1 cellular context compared by ENCODE assay signal in genomic region chr16:2009791-2010510, GRCh38.
A peak's percentile ranks its signal among the peaks of the same experiment; 100 is the strongest.
TF ChIP-seq lines count a peak whose summit lies in the region.

Gene ZNF598 (minus strand): TSS chr16:2009821.

TF ChIP-seq in HEK293, 187 proteins besides CTCF, POLR2A, EP300 and RAD21 (continued from another document):
- TF ChIP-seq ZNF639 (tag by site-specific recombination; IDR thresholded peaks at IDR 0.05) (peak; percentile 65; the same call in 1 of the 2 replicates), ZNF146 (tag by site-specific recombination; IDR thresholded peaks at IDR 0.05) (no peak), ZNF398 (tag by site-specific recombination; IDR thresholded peaks at IDR 0.05) (no peak), ZBTB7A (tag by site-specific recombination; IDR thresholded peaks at IDR 0.05; ENCODE audit: low read depth) (no peak), SP3 (tag by site-specific recombination; IDR thresholded peaks at IDR 0.05) (peak; percentile 62), GLI4 (tag by site-specific recombination; IDR thresholded peaks at IDR 0.05) (no peak), HOXA7 (CRISPR knock-in tag; IDR thresholded peaks at IDR 0.05; ENCODE audit: borderline replicate concordance) (no peak), ZNF433 (tag by site-specific recombination; IDR thresholded peaks at IDR 0.05; ENCODE audit: low read depth) (no peak), REPIN1 (tag by site-specific recombination; IDR thresholded peaks at IDR 0.05; ENCODE audit: low read depth) (no peak), BCL11A (tag by site-specific recombination; IDR thresholded peaks at IDR 0.05; ENCODE audit: low read depth) (no peak), ZSCAN5A (tag by site-specific recombination; IDR thresholded peaks at IDR 0.05) (no peak; the same call in 1 of the 2 replicates), ZNF623 (tag by site-specific recombination; IDR thresholded peaks at IDR 0.05) (no peak), ZNF677 (tag by site-specific recombination; IDR thresholded peaks at IDR 0.05) (no peak), ZNF394 (tag by site-specific recombination; IDR thresholded peaks at IDR 0.05; ENCODE audit: borderline replicate concordance) (peak; percentile 61), ZNF843 (tag by site-specific recombination; IDR thresholded peaks at IDR 0.05) (peak; percentile 77), KLF8 (tag by site-specific recombination; IDR thresholded peaks at IDR 0.05) (peak; percentile 78), ZNF629 (tag by site-specific recombination; IDR thresholded peaks at IDR 0.05) (peak; percentile 84), ZNF792 (tag by site-specific recombination; IDR thresholded peaks at IDR 0.05) (no peak), ZNF175 (tag by site-specific recombination; IDR thresholded peaks at IDR 0.05) (no peak), OSR2 (tag by site-specific recombination; IDR thresholded peaks at IDR 0.05) (no peak), ZNF488 (tag by site-specific recombination; IDR thresholded peaks at IDR 0.05) (no peak), ZNF585B (tag by site-specific recombination; IDR thresholded peaks at IDR 0.05) (no peak), GFI1B (tag by site-specific recombination; IDR thresholded peaks at IDR 0.05) (no peak), ZNF654 (tag by site-specific recombination; IDR thresholded peaks at IDR 0.05; ENCODE audit: low read depth) (no peak), ZNF140 (tag by site-specific recombination; IDR thresholded peaks at IDR 0.05) (no peak), ZNF350 (tag by site-specific recombination; IDR thresholded peaks at IDR 0.05) (no peak), PRDM1 (tag by site-specific recombination; IDR thresholded peaks at IDR 0.05) (no peak), ZNF211 (tag by site-specific recombination; IDR thresholded peaks at IDR 0.05; ENCODE audit: low read depth) (no peak), EGR2 (tag by site-specific recombination; IDR thresholded peaks at IDR 0.05; ENCODE audit: low read depth) (no peak), ZNF701 (tag by site-specific recombination; IDR thresholded peaks at IDR 0.05) (no peak), ZNF426 (tag by site-specific recombination; IDR thresholded peaks at IDR 0.05) (no peak), ZNF366 (tag by site-specific recombination; conservative IDR thresholded peaks at IDR 0.05) (no peak), ZNF133 (tag by site-specific recombination; IDR thresholded peaks at IDR 0.05) (no peak), ZNF335 (tag by site-specific recombination; conservative IDR thresholded peaks at IDR 0.05) (peak; percentile 90), ZBTB8A (tag by site-specific recombination; IDR thresholded peaks at IDR 0.05) (peak; percentile 53; the same call in 1 of the 2 replicates), ZNF311 (tag by site-specific recombination; IDR thresholded peaks at IDR 0.05; ENCODE audit: borderline replicate concordance) (no peak), ZNF302 (tag by site-specific recombination; IDR thresholded peaks at IDR 0.05; ENCODE audit: low read depth) (no peak), ZNF514 (tag by site-specific recombination; IDR thresholded peaks at IDR 0.05) (no peak), RBAK (tag by site-specific recombination; IDR thresholded peaks at IDR 0.05) (no peak), ZNF391 (tag by site-specific recombination; IDR thresholded peaks at IDR 0.05; ENCODE audit: borderline replicate concordance, low read depth) (peak; percentile 69; the same call in 1 of the 2 replicates), ZNF548 (tag by site-specific recombination; IDR thresholded peaks at IDR 0.05) (no peak), ZNF280C (tag by site-specific recombination; IDR thresholded peaks at IDR 0.05) (no peak), MYNN (tag by site-specific recombination; IDR thresholded peaks at IDR 0.05; ENCODE audit: borderline replicate concordance) (no peak), ZNF404 (tag by site-specific recombination; IDR thresholded peaks at IDR 0.05) (0 out of 2 replicates have a peak, but pooled peaks have one; percentile 7), GLI2 (tag by site-specific recombination; IDR thresholded peaks at IDR 0.05; ENCODE audit: borderline replicate concordance, low read depth) (no peak), ZNF169 (tag by site-specific recombination; IDR thresholded peaks at IDR 0.05) (no peak), PRDM6 (tag by site-specific recombination; IDR thresholded peaks at IDR 0.05) (no peak), TSHZ1 (tag by site-specific recombination; IDR thresholded peaks at IDR 0.05; ENCODE audit: borderline replicate concordance) (no peak; the same call in 1 of the 2 replicates), ZNF558 (tag by site-specific recombination; IDR thresholded peaks at IDR 0.05) (no peak), MZF1 (tag by site-specific recombination; IDR thresholded peaks at IDR 0.05; ENCODE audit: borderline replicate concordance) (peak; percentile 14; the same call in 1 of the 2 replicates), ZNF785 (tag by site-specific recombination; IDR thresholded peaks at IDR 0.05) (no peak; the same call in 1 of the 2 replicates), ZNF202 (tag by site-specific recombination; IDR thresholded peaks at IDR 0.05; ENCODE audit: borderline replicate concordance) (no peak), ZNF23 (tag by site-specific recombination; IDR thresholded peaks at IDR 0.05; ENCODE audit: borderline replicate concordance) (no peak), ZNF248 (tag by site-specific recombination; IDR thresholded peaks at IDR 0.05) (no peak), HOXD13 (CRISPR knock-in tag; IDR thresholded peaks at IDR 0.05; ENCODE audit: borderline replicate concordance) (no peak)
TF ChIP-seq in HEK293: peak in this region for 53.
